34 cellular contexts compared by ENCODE assay signal in genomic region chr10:129047585-129047984, GRCh38.
"Had no signal": no experiment of that assay in that cellular context is flagged by ENCODE, and none has a peak within 500 bp of the region (broad histone marks: within the 10 kb centered on the region; RNA-seq: fewer than 3 reads in every experiment).

No MANE protein-coding gene starts in this region.

- H3K4me3 ChIP-seq: MG63 had no signal

- H3K27ac ChIP-seq: KMS-11 had no signal

- DNase-seq: Karpas-422, Kasumi-1, MG63, MM.1S, MV-4-11, NCI-H1048, NCI-H1092, NCI-H1092 treated with DMSO at 0.1 percent for 48 hours, NCI-H1105, NCI-H1105 treated with DMSO at 0.1 percent for 48 hours, NCI-H1417, NCI-H1417 treated with DMSO at 0.1 percent for 48 hours, NCI-H1436, NCI-H1436 treated with DMSO at 0.1 percent for 48 hours, NCI-H146, NCI-H1694, NCI-H1694 treated with DMSO at 0.1 percent for 48 hours, NCI-H187, NCI-H187 treated with DMSO at 0.1 percent for 48 hours, NCI-H1930, NCI-H2029, NCI-H2029 treated with DMSO at 0.1 percent for 48 hours, NCI-H2081, NCI-H2081 treated with DMSO at 0.1 percent for 48 hours, NCI-H2107, NCI-H2171, NCI-H2171 treated with DMSO at 0.1 percent for 48 hours, NCI-H2227 treated with DMSO at 0.1 percent for 48 hours, NCI-H226, NCI-H345, NCI-H446, NCI-H446 treated with DMSO at 0.1 percent for 48 hours, NCI-H510A had no signal

- H3K36me3 ChIP-seq: MG63 had no signal

- H3K9me3 ChIP-seq: MG63 had no signal

- H3K9ac ChIP-seq: KMS-11 had no signal

- H3K27me3 ChIP-seq: MG63 had no signal

- H3K4me2 ChIP-seq: KMS-11 had no signal
